9 cellular contexts compared by ENCODE assay signal in genomic region chr6:33586108-33586640, GRCh38. TPM values are rescaled to one million over a fixed set of nuclear protein-coding genes. Genes with fewer than 3 reads are reported as not detected.
DNase-seq lines count a peak whose midpoint lies in the region; ATAC-seq and TF ChIP-seq lines count a peak whose summit lies in the region.
"Had no signal": no experiment of that assay in that cellular context is flagged by ENCODE, and none has a peak within 500 bp of the region (broad histone marks: within the 10 kb centered on the region; RNA-seq: fewer than 3 reads in every experiment).

No MANE protein-coding gene starts in this region.

- no peaks in the 10 kb centered on the region for H3K9me2 ChIP-seq in HCT116 (ENCODE audit: insufficient read depth)

- no peaks in the 10 kb centered on the region for H3K9me3 Mint-ChIP-seq in CD4-positive, alpha-beta memory T cell
- no peaks in the 10 kb centered on the region for H3K9me3 Mint-ChIP-seq in activated T-helper 2 cell treated with anti-CD3 and anti-CD28 coated beads, Interferon-gamma antibody, Interleukin-2, Interleukin-4, amounts not matched to agents 10 μg/mL and 5 μg/mL and 100 μg/mL, durations not matched to agents 14 hours and 24 hours and 36 hours
- H3K9me3 Mint-ChIP-seq in nephron, result no peaks in the 10 kb centered on the region

- TF ChIP-seq POLR2A in HCT116 (IDR thresholded peaks at IDR 0.05; ENCODE audit: borderline replicate concordance, extremely low read depth, insufficient read depth, insufficient read length), result no peak

- no peaks in the 10 kb centered on the region for H3K79me2 ChIP-seq in HCT116 (ENCODE audit: insufficient read depth, low read length)

- no peaks in the 10 kb centered on the region for H3K36me3 Mint-ChIP-seq in CD4-positive, alpha-beta memory T cell
- no peaks in the 10 kb centered on the region for H3K36me3 Mint-ChIP-seq in activated T-helper 2 cell treated with anti-CD3 and anti-CD28 coated beads, Interferon-gamma antibody, Interleukin-2, Interleukin-4, amounts not matched to agents 10 μg/mL and 5 μg/mL and 100 μg/mL, durations not matched to agents 14 hours and 24 hours and 36 hours (ENCODE audit: low read depth)
- no peaks in the 10 kb centered on the region for H3K36me3 Mint-ChIP-seq in nephron (ENCODE audit: low read depth)

- BruUV-seq in HCT116 (replicated peaks; lab: Mats Ljungman, UMichigan), result no TSS peak

- H3K27ac Mint-ChIP-seq in CD4-positive, alpha-beta memory T cell, result peak overlapping the region; percentile 70 to 92 (median 89)
- no peak overlapping the region for H3K27ac Mint-ChIP-seq in activated T-helper 2 cell treated with anti-CD3 and anti-CD28 coated beads, Interferon-gamma antibody, Interleukin-2, Interleukin-4, amounts not matched to agents 10 μg/mL and 5 μg/mL and 100 μg/mL, durations not matched to agents 14 hours and 24 hours and 36 hours
- H3K27ac Mint-ChIP-seq in nephron, result peak overlapping the region in 2 of 3 experiments; percentile 33 to 58

- no peaks in the 10 kb centered on the region for H4K20me1 ChIP-seq in HCT116 (ENCODE audit: insufficient read depth)

- no peak for ATAC-seq in HCT116
- ATAC-seq in HG03139 (IDR thresholded peaks at IDR 0.05; ENCODE audit: unreplicated experiment), result no peak
- ATAC-seq in GM18870 (IDR thresholded peaks at IDR 0.05; ENCODE audit: unreplicated experiment), result no peak

- H3K27ac ChIP-seq in CD4-positive, alpha-beta memory T cell (ENCODE audit: low read depth, low read length), result peak overlapping the region; percentile 47
- H3K27ac ChIP-seq in HCT116 (ENCODE audit: low read depth, low read length), result no peak overlapping the region
- H3K27ac ChIP-seq: body of pancreas, ovary had no signal

- peaks cover 17% of the 10 kb centered on the region for H3K4me1 ChIP-seq in CD4-positive, alpha-beta memory T cell (ENCODE audit: insufficient read depth, low read length)
- peaks cover 21 to 53% of the 10 kb centered on the region in 2 experiments for H3K4me1 ChIP-seq in HCT116 (ENCODE audit: control insufficient read depth in 1 of 2, insufficient read depth in 2 of 2, low read length in 2 of 2)

- RAD21 ChIA-PET in HCT116 (lab: Charles Lee; ENCODE audit: low non-redundant PET in 1 of 2, low total read pairs in 2 of 2, uncharacterized antibody in 2 of 2, unreplicated experiment in 2 of 2), result no interaction called here

- no peaks in the 10 kb centered on the region for H3K9me3 ChIP-seq in CD4-positive, alpha-beta memory T cell (ENCODE audit: control insufficient read depth in 1 of 2, low read length in 2 of 2)
- H3K9me3 ChIP-seq in HCT116 (ENCODE audit: control insufficient read depth in 1 of 2, insufficient read depth in 1 of 2, low read depth in 1 of 2, low read length in 2 of 2), result no peaks in the 10 kb centered on the region
- H3K9me3 ChIP-seq: body of pancreas, ovary had no signal

- CTCF ChIA-PET in CD4-positive, alpha-beta memory T cell (lab: Charles Lee; ENCODE audit: partially characterized antibody), result interaction anchor here (0.8 to 5.8 kb wide), 18 partner anchors 9 to 184 kb away, joined by 3 to 77 read pairs (median 9); partner anchors contain the start of genes ITPR3 and UQCC2
- CTCF ChIA-PET in HCT116 (lab: Charles Lee), result interaction anchor here (1.3 kb wide), 1 partner anchor 48 kb away, joined by 3 read pairs; no protein-coding TSS in a partner anchor

- no peak overlapping the region for H3K9ac ChIP-seq in HCT116 (ENCODE audit: low read length)

- DNase-seq in CD4-positive, alpha-beta memory T cell, result peak in 1 of 5 donors; percentile 27
- DNase-seq in HCT116 (ENCODE audit: low read depth, low spot score), result no peak
- no peak for DNase-seq in activated T-helper 2 cell treated with anti-CD3 and anti-CD28 coated beads, Interferon-gamma antibody, Interleukin-2, Interleukin-4, amounts not matched to agents 10 μg/mL and 5 μg/mL and 100 μg/mL, durations not matched to agents 14 hours and 24 hours and 36 hours (ENCODE audit: low spot score)
- DNase-seq in effector CD4-positive, alpha-beta T cell, result no peak

- no peaks in the 10 kb centered on the region for H3K27me3 ChIP-seq in CD4-positive, alpha-beta memory T cell (ENCODE audit: insufficient read depth, low read length)
- no peaks in the 10 kb centered on the region for H3K27me3 ChIP-seq in HCT116 (ENCODE audit: insufficient read depth, low read length)
- H3K27me3 ChIP-seq: body of pancreas, ovary had no signal

- no peak overlapping the region for H2AFZ ChIP-seq in HCT116 (ENCODE audit: low read depth, low read length, poor library complexity, severe bottlenecking)

- peaks cover 9 to 33% (median 18%) of the 10 kb centered on the region in 4 donors for H3K4me1 Mint-ChIP-seq in CD4-positive, alpha-beta memory T cell
- peaks cover 18% of the 10 kb centered on the region for H3K4me1 Mint-ChIP-seq in activated T-helper 2 cell treated with anti-CD3 and anti-CD28 coated beads, Interferon-gamma antibody, Interleukin-2, Interleukin-4, amounts not matched to agents 10 μg/mL and 5 μg/mL and 100 μg/mL, durations not matched to agents 14 hours and 24 hours and 36 hours (ENCODE audit: low read depth)
- peaks cover 14% of the 10 kb centered on the region for H3K4me1 Mint-ChIP-seq in nephron

- TF ChIP-seq RAD21 in HCT116 (IDR thresholded peaks at IDR 0.05; ENCODE audit: low read depth), result no peak

- POLR2A ChIA-PET in CD4-positive, alpha-beta memory T cell (lab: Charles Lee; ENCODE audit: partially characterized antibody), result interaction anchor here (0.8 to 1.9 kb wide), 5 partner anchors 15 to 132 kb away, joined by 3 to 9 read pairs (median 5); partner anchors contain the start of genes ITPR3 and ZBTB9
- POLR2A ChIA-PET in HCT116 (lab: Charles Lee), result no interaction called here

- H3K27me3 Mint-ChIP-seq in CD4-positive, alpha-beta memory T cell, result no peaks in the 10 kb centered on the region
- H3K27me3 Mint-ChIP-seq in activated T-helper 2 cell treated with anti-CD3 and anti-CD28 coated beads, Interferon-gamma antibody, Interleukin-2, Interleukin-4, amounts not matched to agents 10 μg/mL and 5 μg/mL and 100 μg/mL, durations not matched to agents 14 hours and 24 hours and 36 hours (ENCODE audit: low read depth), result no peaks in the 10 kb centered on the region
- H3K27me3 Mint-ChIP-seq in nephron (ENCODE audit: low read depth), result no peaks in the 10 kb centered on the region

- H3K4me3 Mint-ChIP-seq in CD4-positive, alpha-beta memory T cell, result peak overlapping the region in 3 of 8 donors; percentile 28 to 66 (median 64)
- peak overlapping the region; percentile 73 for H3K4me3 Mint-ChIP-seq in activated T-helper 2 cell treated with anti-CD3 and anti-CD28 coated beads, Interferon-gamma antibody, Interleukin-2, Interleukin-4, amounts not matched to agents 10 μg/mL and 5 μg/mL and 100 μg/mL, durations not matched to agents 14 hours and 24 hours and 36 hours (ENCODE audit: low read depth)
- no peak overlapping the region for H3K4me3 Mint-ChIP-seq in nephron

- intact Hi-C loops in CD4-positive, alpha-beta memory T cell (cut with micrococcal nuclease), result loop anchor here (5.0 kb wide), 1 partner anchor 566 kb away; no protein-coding TSS in a partner anchor
- intact Hi-C loops in HCT116 (cut with micrococcal nuclease), result loop anchor here (5.0 to 10.0 kb wide), 3 partner anchors 36 to 569 kb away; partner anchors contain the start of gene ITPR3
- intact Hi-C loops in activated T-helper 2 cell treated with anti-CD3 and anti-CD28 coated beads, Interferon-gamma antibody, Interleukin-2, Interleukin-4, amounts not matched to agents 10 μg/mL and 5 μg/mL and 100 μg/mL, durations not matched to agents 14 hours and 24 hours and 36 hours (cut with micrococcal nuclease), result loop anchor here (10.0 kb wide), 1 partner anchor 179 kb away; no protein-coding TSS in a partner anchor

- H3K4me2 ChIP-seq in HCT116 (ENCODE audit: low read length), result peak overlapping the region; percentile 46

- no peak overlapping the region for H3K4me3 ChIP-seq in CD4-positive, alpha-beta memory T cell (ENCODE audit: low read length in 2 of 2)
- no peak overlapping the region for H3K4me3 ChIP-seq in HCT116 (replicated peaks in 1 of 2; ENCODE audit: low read depth in 1 of 2, low read length in 2 of 2)
- H3K4me3 ChIP-seq: body of pancreas, ovary had no signal

- TF ChIP-seq CTCF in HCT116 (IDR thresholded peaks at IDR 0.05 in 2 of 3, conservative IDR thresholded peaks at IDR 0.05 in 1 of 3; ENCODE audit: borderline replicate concordance in 1 of 3, insufficient read depth in 1 of 3, low read depth in 2 of 3, low read length in 2 of 3), result no peak
- TF ChIP-seq CTCF in nephron (IDR thresholded peaks at IDR 0.05; ENCODE audit: unreplicated experiment in 3 of 3), result no peak

- no peaks in the 10 kb centered on the region for H3K36me3 ChIP-seq in CD4-positive, alpha-beta memory T cell (ENCODE audit: insufficient read depth, low read length)
- H3K36me3 ChIP-seq in HCT116 (ENCODE audit: control insufficient read depth in 1 of 2, insufficient read depth in 2 of 2, low read length in 2 of 2), result no peaks in the 10 kb centered on the region
- H3K36me3 ChIP-seq: ovary had no signal

TF ChIP-seq in HCT116, 20 proteins besides CTCF, POLR2A, EP300 and RAD21 (continues in another document):
- TF ChIP-seq POLR2AphosphoS5 (IDR thresholded peaks at IDR 0.05; ENCODE audit: low read depth, low read length) (no peak), TCF7L2 (IDR thresholded peaks at IDR 0.05; ENCODE audit: borderline replicate concordance, extremely low read depth, insufficient read depth, insufficient read length) (no peak), CEBPB (IDR thresholded peaks at IDR 0.05; ENCODE audit: low read depth) (no peak), FOSL1 (IDR thresholded peaks at IDR 0.05; ENCODE audit: low read depth) (no peak), CBX3 (IDR thresholded peaks at IDR 0.05; ENCODE audit: low read depth) (no peak), SRF (IDR thresholded peaks at IDR 0.05; ENCODE audit: low read depth) (no peak), ELF1 (IDR thresholded peaks at IDR 0.05; ENCODE audit: borderline replicate concordance, low read depth) (no peak), SIN3A (IDR thresholded peaks at IDR 0.05; ENCODE audit: low read depth) (no peak), SP1 (IDR thresholded peaks at IDR 0.05; ENCODE audit: low read depth) (no peak), ZNF274 (IDR thresholded peaks at IDR 0.05; ENCODE audit: low read depth, low read length) (no peak)

RNA-seq across cellular contexts. Expression of gene BAK1, which starts 6.1 kb away (rescaled TPM):
- total RNA-seq in CD4-positive, alpha-beta memory T cell, result 10 to 100 TPM; 26.2 to 27.2 TPM
- polyA plus RNA-seq in CD4-positive, alpha-beta memory T cell, result 10 to 100 TPM; 28.1 to 41.6 TPM
- 18.9 TPM for total RNA-seq in HCT116 (2021; ENCODE audit: unreplicated experiment)
- polyA plus RNA-seq in HCT116 (2012), result 15.7 and 17.6 TPM in 2 replicates
- 53.2 and 53.4 TPM in 2 replicates for total RNA-seq in activated T-helper 2 cell treated with anti-CD3 and anti-CD28 coated beads, Interferon-gamma antibody, Interleukin-2, Interleukin-4, amounts not matched to agents 10 μg/mL and 5 μg/mL and 100 μg/mL, durations not matched to agents 14 hours and 24 hours and 36 hours

RNA-seq across cellular contexts. Expression of gene ITPR3, which starts 34.9 kb away (rescaled TPM):
- total RNA-seq in CD4-positive, alpha-beta memory T cell, result 10 to 100 TPM; 71.2 to 72.4 TPM
- 1 to 10 TPM in 1 of 2 donors, under 1 TPM in 1; 0.55 to 8.1 TPM for polyA plus RNA-seq in CD4-positive, alpha-beta memory T cell
- total RNA-seq in HCT116 (2021; ENCODE audit: unreplicated experiment), result 103 TPM
- polyA plus RNA-seq in HCT116 (2012), result 121 and 137 TPM in 2 replicates
- 40.7 and 41.7 TPM in 2 replicates for total RNA-seq in activated T-helper 2 cell treated with anti-CD3 and anti-CD28 coated beads, Interferon-gamma antibody, Interleukin-2, Interleukin-4, amounts not matched to agents 10 μg/mL and 5 μg/mL and 100 μg/mL, durations not matched to agents 14 hours and 24 hours and 36 hours
